ENCODE assay signal across 1 cellular context in genomic region chr3:42501681-42502428, GRCh38.
TF ChIP-seq lines count a peak whose summit lies in the region.

No MANE protein-coding gene starts in this region.

TF ChIP-seq in K562, 482 proteins besides CTCF, POLR2A, EP300 and RAD21 (continued from another document and continues in another):
- TF ChIP-seq DLX4 (CRISPR knock-in tag; IDR thresholded peaks at IDR 0.05) (no peak), PML (IDR thresholded peaks at IDR 0.05; ENCODE audit: low read length) (no peak), ARID2 (IDR thresholded peaks at IDR 0.05) (0 out of 2 replicates have a peak, but pooled peaks have one; percentile 6), ELF4 (CRISPR knock-in tag; IDR thresholded peaks at IDR 0.05) (peak; percentile 57; the same call in 1 of the 2 replicates), ZNF589 (CRISPR knock-in tag; IDR thresholded peaks at IDR 0.05; ENCODE audit: low read depth) (no peak), ZSCAN32 (CRISPR knock-in tag; IDR thresholded peaks at IDR 0.05) (0 out of 2 replicates have a peak, but pooled peaks have one; percentile 16), ZZZ3 (IDR thresholded peaks at IDR 0.05) (no peak), SMARCA4 (IDR thresholded peaks at IDR 0.05) (0 out of 2 replicates have a peak, but pooled peaks have one; percentile 14), SRF (CRISPR knock-in tag; IDR thresholded peaks at IDR 0.05) (peak in 1 of 2 experiments; percentile 87; a peak in 1 of 4 replicates), L3MBTL2 (IDR thresholded peaks at IDR 0.05) (peak; percentile 55; the same call in 1 of the 2 replicates), SMARCC2 (IDR thresholded peaks at IDR 0.05; ENCODE audit: low read depth) (0 out of 2 replicates have a peak, but pooled peaks have one; percentile 32), FOS (IDR thresholded peaks at IDR 0.05; ENCODE audit: extremely low read depth, insufficient read length) (no peak), BRCA1 (IDR thresholded peaks at IDR 0.05) (no peak), BRCA1 (CRISPR knock-in tag; IDR thresholded peaks at IDR 0.05) (no peak), CBX2 (IDR thresholded peaks at IDR 0.05; ENCODE audit: insufficient read depth, low read length, poor library complexity, severe bottlenecking) (no peak), STAT6 (CRISPR knock-in tag; IDR thresholded peaks at IDR 0.05) (0 out of 2 replicates have a peak, but pooled peaks have one; percentile 34), YBX1 (IDR thresholded peaks at IDR 0.05) (no peak), MXI1 (IDR thresholded peaks at IDR 0.05; ENCODE audit: low read depth, low read length) (no peak), RBM17 (IDR thresholded peaks at IDR 0.05; ENCODE audit: borderline replicate concordance, low read depth, low read length) (no peak), ZBTB26 (CRISPR knock-in tag; IDR thresholded peaks at IDR 0.05) (0 out of 2 replicates have a peak, but pooled peaks have one; percentile 28), HEY1 (CRISPR knock-in tag; IDR thresholded peaks at IDR 0.05; ENCODE audit: borderline replicate concordance) (no peak), ZC3H4 (CRISPR knock-in tag; IDR thresholded peaks at IDR 0.05; ENCODE audit: borderline replicate concordance) (no peak), MAZ (CRISPR knock-in tag; conservative IDR thresholded peaks at IDR 0.05 in 1 of 2, IDR thresholded peaks at IDR 0.05 in 1 of 2) (peak; percentile 16 to 31; a peak in 2 of 4 replicates), NEUROD1 (IDR thresholded peaks at IDR 0.05; ENCODE audit: borderline replicate concordance, low read depth, low read length, partially characterized antibody) (no peak), FOXJ3 (CRISPR knock-in tag; IDR thresholded peaks at IDR 0.05) (no peak), NUFIP1 (IDR thresholded peaks at IDR 0.05; ENCODE audit: partially characterized antibody) (no peak), TRIM24 (IDR thresholded peaks at IDR 0.05) (0 out of 4 replicates have a peak, but pooled peaks of 1 of the 2 experiments have one; percentile 12), SP1 (CRISPR knock-in tag; IDR thresholded peaks at IDR 0.05) (peak; percentile 69; the same call in 1 of the 2 replicates), ZKSCAN3 (CRISPR knock-in tag; IDR thresholded peaks at IDR 0.05) (no peak), ZNF785 (CRISPR knock-in tag; IDR thresholded peaks at IDR 0.05) (no peak), CHAMP1 (IDR thresholded peaks at IDR 0.05) (no peak), CTBP1 (IDR thresholded peaks at IDR 0.05; ENCODE audit: borderline replicate concordance) (peak; percentile 63), EP400 (IDR thresholded peaks at IDR 0.05) (no peak), GABPB1 (CRISPR knock-in tag; IDR thresholded peaks at IDR 0.05) (0 out of 2 replicates have a peak, but pooled peaks have one; percentile 9), UBTF (IDR thresholded peaks at IDR 0.05; ENCODE audit: borderline replicate concordance in 1 of 2, low read depth in 2 of 2, low read length in 2 of 2) (0 out of 4 replicates have a peak, but pooled peaks of 1 of the 2 experiments have one; percentile 45), CTCFL (IDR thresholded peaks at IDR 0.05; ENCODE audit: borderline replicate concordance, insufficient read depth, low read depth, low read length, poor library complexity, severe bottlenecking) (peak; percentile 33), JUND (IDR thresholded peaks at IDR 0.05; ENCODE audit: borderline replicate concordance, low read depth, low read length) (no peak), JUND (tag; IDR thresholded peaks at IDR 0.05; ENCODE audit: borderline replicate concordance, low read depth, low read length) (no peak), CREB1 (IDR thresholded peaks at IDR 0.05) (no peak), CREB1 (CRISPR knock-in tag; IDR thresholded peaks at IDR 0.05) (no peak), NFATC3 (IDR thresholded peaks at IDR 0.05) (no peak), HOMEZ (CRISPR knock-in tag; IDR thresholded peaks at IDR 0.05) (no peak), ELF2 (CRISPR knock-in tag; IDR thresholded peaks at IDR 0.05) (0 out of 2 replicates have a peak, but pooled peaks have one; percentile 72), MEIS2 (IDR thresholded peaks at IDR 0.05; ENCODE audit: partially characterized antibody) (peak; percentile 1), MTF1 (CRISPR knock-in tag; IDR thresholded peaks at IDR 0.05; ENCODE audit: borderline replicate concordance) (0 out of 2 replicates have a peak, but pooled peaks have one; percentile 49), RFX1 (IDR thresholded peaks at IDR 0.05) (no peak), ZFP36 (IDR thresholded peaks at IDR 0.05; ENCODE audit: low read depth, low read length, partially characterized antibody) (peak; percentile 47), THRB (CRISPR knock-in tag; conservative IDR thresholded peaks at IDR 0.05) (peak; percentile 72; the same call in 1 of the 2 replicates), ADNP (tag; IDR thresholded peaks at IDR 0.05) (no peak), SPI1 (IDR thresholded peaks at IDR 0.05; ENCODE audit: borderline replicate concordance, low read depth, low read length) (0 out of 2 replicates have a peak, but pooled peaks have one; percentile 10), NCOA2 (IDR thresholded peaks at IDR 0.05; ENCODE audit: partially characterized antibody in 2 of 2) (no peak), NFIC (IDR thresholded peaks at IDR 0.05) (peak; percentile 37), SMC3 (conservative IDR thresholded peaks at IDR 0.05; ENCODE audit: insufficient read depth, low read depth, low read length) (peak; percentile 56; the same call in 1 of the 2 replicates), STAG1 (CRISPR knock-in tag; IDR thresholded peaks at IDR 0.05; ENCODE audit: borderline replicate concordance) (peak; percentile 66; the same call in 1 of the 2 replicates), LEF1 (IDR thresholded peaks at IDR 0.05) (no peak), ZFX (CRISPR knock-in tag; IDR thresholded peaks at IDR 0.05) (peak; percentile 29; the same call in 1 of the 2 replicates), TFAM (CRISPR knock-in tag; conservative IDR thresholded peaks at IDR 0.05) (no peak), TFAP4 (CRISPR knock-in tag; IDR thresholded peaks at IDR 0.05; ENCODE audit: borderline replicate concordance) (peak; percentile 7; the same call in 1 of the 2 replicates), NCOA6 (IDR thresholded peaks at IDR 0.05) (peak; percentile 61; the same call in 1 of the 2 replicates), FOXJ2 (tag; IDR thresholded peaks at IDR 0.05) (no peak)
